Comparison of ENCODE assay signal across 9 cellular contexts in the genomic region with DNA sequence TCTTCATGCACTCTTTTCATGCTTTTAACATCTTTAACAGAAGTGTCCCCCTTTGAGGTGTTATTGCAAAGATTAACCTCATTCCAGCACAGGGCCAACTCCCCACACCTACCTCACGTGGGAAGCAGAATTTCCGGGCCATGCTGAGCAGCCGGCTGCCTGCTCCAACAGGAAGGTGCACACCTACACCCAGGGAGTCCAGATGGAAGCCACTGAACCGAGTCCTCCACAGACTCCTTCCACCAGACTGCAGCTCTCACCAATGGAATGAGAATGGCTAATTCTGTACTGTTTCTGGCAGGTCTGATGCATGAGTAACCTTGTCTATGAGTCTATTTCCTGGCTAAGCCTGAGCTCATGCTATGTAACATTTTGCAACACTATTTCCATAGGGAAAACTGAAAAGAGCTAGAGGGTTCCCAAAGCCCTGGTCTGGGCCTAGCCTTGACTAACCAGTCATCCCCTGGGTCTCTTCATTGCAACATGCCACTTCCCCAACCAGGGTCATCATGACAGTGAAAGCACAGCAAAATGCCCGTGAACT. TPM values are rescaled to one million over a fixed set of nuclear protein-coding genes. Genes with fewer than 3 reads are reported as not detected.
A peak's percentile ranks its signal among the peaks of the same experiment; 100 is the strongest.
DNase-seq lines count a peak whose midpoint lies in the region; ATAC-seq and TF ChIP-seq lines count a peak whose summit lies in the region.
"Had no signal": no experiment of that assay in that cellular context is flagged by ENCODE, and none has a peak within 500 bp of the region (broad histone marks: within the 10 kb centered on the region; RNA-seq: fewer than 3 reads in every experiment).

No MANE protein-coding gene starts in this region.

- H3K79me1 ChIP-seq in mesendoderm (ENCODE audit: low read length): no peaks in the 10 kb centered on the region

- no peak overlapping the region for H3K23ac ChIP-seq in mesendoderm (ENCODE audit: low read length)

- intact Hi-C loops in gastrocnemius medialis (cut with DNase I; ENCODE audit: low total_unique reads): no loop called here

- no peak for TF ChIP-seq POLR2A in gastrocnemius medialis (IDR thresholded peaks at IDR 0.05)

- H3K4me3 ChIP-seq in SJSA1 (no peak overlapping the region), gastrocnemius medialis (no peak overlapping the region), mesendoderm (ENCODE audit: low read length) (no peak overlapping the region)

- no peak overlapping the region for H3K4me2 ChIP-seq in mesendoderm (ENCODE audit: low read length)

- no peak overlapping the region for H3K56ac ChIP-seq in mesendoderm (ENCODE audit: low read length)

- H3K18ac ChIP-seq in mesendoderm (ENCODE audit: low read length): no peak overlapping the region

- no CpG with 5 or more reads among the region's 5 CpGs for WGBS in mesendoderm (ENCODE audit: extremely low coverage, insufficient coverage, low lambda C conversion rate)

- no peak for TF ChIP-seq CTCF in gastrocnemius medialis (IDR thresholded peaks at IDR 0.05 in 4 of 5, conservative IDR thresholded peaks at IDR 0.05 in 1 of 5)
- TF ChIP-seq CTCF in GM10266 (IDR thresholded peaks at IDR 0.05; ENCODE audit: control insufficient read depth, insufficient read depth, low read depth, missing control alignments): no peak

- peak; percentile 90 for DNase-seq in GM03348 (ENCODE audit: low spot score)
- peak; percentile 66 to 74 for DNase-seq in SJSA1 (ENCODE audit: low read depth in 1 of 2, low spot score in 2 of 2)
- peak; percentile 97 for DNase-seq in fibroblast of the conjunctiva (ENCODE audit: low read depth)
- peak in 1 of 2 donors; percentile 34 for DNase-seq in gastrocnemius medialis
- DNase-seq in mesendoderm: no peak
- DNase-seq in GM10266 (ENCODE audit: extremely low spot score): no peak
- DNase-seq: naive thymus-derived CD8-positive, alpha-beta T cell had no signal

- H3K9ac ChIP-seq in mesendoderm (ENCODE audit: low read length): no peak overlapping the region

- no peak overlapping the region for H4K5ac ChIP-seq in mesendoderm (ENCODE audit: low read length)

- H2BK120ac ChIP-seq in mesendoderm (ENCODE audit: low read depth, low read length): no peak overlapping the region

- H3K9me3 ChIP-seq in SJSA1 (replicated peaks) (no peaks in the 10 kb centered on the region), gastrocnemius medialis (no peaks in the 10 kb centered on the region)

- H3K36me3 ChIP-seq in SJSA1 (peaks cover 70% of the 10 kb centered on the region), gastrocnemius medialis (peaks cover 0 to 58% of the 10 kb centered on the region in 2 donors), mesendoderm (ENCODE audit: control insufficient read depth, insufficient read depth, low read length) (peaks cover 8% of the 10 kb centered on the region)

- ATAC-seq in gastrocnemius medialis: peak in 1 of 2 donors; percentile 42
- no peak for ATAC-seq in GM19397 (IDR thresholded peaks at IDR 0.05; ENCODE audit: unreplicated experiment)
- no peak for ATAC-seq in GM21717 (IDR thresholded peaks at IDR 0.05; ENCODE audit: unreplicated experiment)
- ATAC-seq: naive thymus-derived CD8-positive, alpha-beta T cell had no signal

- H2BK5ac ChIP-seq in mesendoderm (ENCODE audit: low read length): no peak overlapping the region

- H3K4me1 ChIP-seq in SJSA1 (replicated peaks) (peaks cover 45% of the 10 kb centered on the region), gastrocnemius medialis (peaks cover 15 to 16% of the 10 kb centered on the region in 2 donors), mesendoderm (ENCODE audit: control insufficient read depth, low read depth, low read length) (no peaks in the 10 kb centered on the region)

- no peaks in the 10 kb centered on the region for H3K79me2 ChIP-seq in mesendoderm (ENCODE audit: control insufficient read depth, insufficient read depth, low read length)

- H4K8ac ChIP-seq in mesendoderm (ENCODE audit: low read depth, low read length): no peak overlapping the region

- in situ Hi-C loops in gastrocnemius medialis (cut with MboI; ENCODE audit: low sequenced_read_pairs in 4 of 4): no loop called here

- H3K27me3 ChIP-seq in SJSA1 (replicated peaks) (no peaks in the 10 kb centered on the region), gastrocnemius medialis (no peaks in the 10 kb centered on the region), mesendoderm (ENCODE audit: insufficient read depth, low read length, poor library complexity) (no peaks in the 10 kb centered on the region)

- H2BK15ac ChIP-seq in mesendoderm (replicated peaks; ENCODE audit: low read depth): no peak overlapping the region

- H3K27ac ChIP-seq in SJSA1 (peak overlapping the region; percentile 89), gastrocnemius medialis (peak overlapping the region in 3 of 4 donors; percentile 7 to 27 (median 25)), mesendoderm (ENCODE audit: low read depth, low read length) (no peak overlapping the region)

- no peak overlapping the region for H3K4ac ChIP-seq in mesendoderm (ENCODE audit: low read depth, low read length)

- no peak overlapping the region for H2AK5ac ChIP-seq in mesendoderm (ENCODE audit: low read length)

RNA-seq across cellular contexts. Expression of a gene that starts 11.0 kb away (rescaled TPM):
- total RNA-seq in SJSA1 (2014; rRNA removed; shearing (Covaris generic)): 8.4 and 14.9 TPM in 2 replicates
- 1 to 10 TPM in 2 of 4 donors, under 1 TPM in 2; 0.46 to 3.3 (median 1.3) TPM for total RNA-seq in gastrocnemius medialis
- 0.39 TPM for polyA plus RNA-seq in mesendoderm (2013, experiment 1 of 2)
- polyA plus RNA-seq in mesendoderm (2013, experiment 2 of 2): 0.41 TPM
- total RNA-seq: naive thymus-derived CD8-positive, alpha-beta T cell had no signal
- polyA plus RNA-seq: naive thymus-derived CD8-positive, alpha-beta T cell had no signal

RNA-seq across cellular contexts. Expression of a gene that starts 31.3 kb away (rescaled TPM):
- total RNA-seq in SJSA1 (2014; rRNA removed; shearing (Covaris generic)): 0.50 and 1.5 TPM in 2 replicates
- 100 to 1,000 TPM in 3 of 4 donors, 10 to 100 TPM in 1; 37.9 to 224 (median 142) TPM for total RNA-seq in gastrocnemius medialis
- 0.03 TPM for polyA plus RNA-seq in mesendoderm (2013, experiment 1 of 2)
- not detected for polyA plus RNA-seq in mesendoderm (2013, experiment 2 of 2)
- total RNA-seq: naive thymus-derived CD8-positive, alpha-beta T cell had no signal
- polyA plus RNA-seq: naive thymus-derived CD8-positive, alpha-beta T cell had no signal

RNA-seq across cellular contexts. Expression of a gene that starts 33.7 kb away (rescaled TPM):
- total RNA-seq in SJSA1 (2014; rRNA removed; shearing (Covaris generic)): 14.5 and 20.2 TPM in 2 replicates
- total RNA-seq in gastrocnemius medialis: 10 to 100 TPM; 16.6 to 30.1 (median 23.3) TPM
- 25.4 TPM for polyA plus RNA-seq in mesendoderm (2013, experiment 1 of 2)
- 25.4 TPM for polyA plus RNA-seq in mesendoderm (2013, experiment 2 of 2)

Comparison
In these comparisons a context has a peak if more than half of its experiments do, and no peak if none do; other contexts are left out.
1. DNase-seq: peak in GM03348 (single experiment), SJSA1 (2 of 2) and fibroblast of the conjunctiva (single experiment); none in mesendoderm (single experiment) and GM10266 (single experiment).
2. RNA of a gene that starts 31.3 kb away (total RNA-seq): 37.9 to 224 TPM in gastrocnemius medialis; 0.50 to 1.5 TPM in SJSA1; every median in the first group is over 10 times any median in the second.